In genomic region chr2:43419886-43420285, GRCh38 we compare ENCODE assay signal across 34 cellular contexts.
DNase-seq lines count a peak whose midpoint lies in the region; ATAC-seq, FAIRE-seq and TF ChIP-seq lines count a peak whose summit lies in the region.
"Had no signal": no experiment of that assay in that cellular context is flagged by ENCODE, and none has a peak within 500 bp of the region (broad histone marks: within the 10 kb centered on the region; RNA-seq: fewer than 3 reads in every experiment).

No MANE protein-coding gene starts in this region.

- H3K27ac ChIP-seq in left lung (no peak overlapping the region), thymus (ENCODE audit: low read depth) (peak overlapping the region; percentile 62), dorsolateral prefrontal cortex (no peak overlapping the region)
- H3K27ac ChIP-seq: C4-2B, PC-9, upper lobe of right lung had no signal

- H3K36me3 ChIP-seq in bronchial epithelial cell (ENCODE audit: control insufficient read depth, insufficient read depth, low read length): no peaks in the 10 kb centered on the region
- no peaks in the 10 kb centered on the region for H3K36me3 ChIP-seq in left lung
- no peaks in the 10 kb centered on the region for H3K36me3 ChIP-seq in thymus (ENCODE audit: control insufficient read depth, insufficient read depth)
- H3K36me3 ChIP-seq: heart left ventricle, upper lobe of right lung had no signal

- TF ChIP-seq CTCF in bronchial epithelial cell (IDR thresholded peaks at IDR 0.05; ENCODE audit: insufficient read depth, low read length, severe bottlenecking) (no peak), left lung (IDR thresholded peaks at IDR 0.05) (no peak), dorsolateral prefrontal cortex (IDR thresholded peaks at IDR 0.05 in 54 of 56, conservative IDR thresholded peaks at IDR 0.05 in 2 of 56; ENCODE audit: low read depth in 1 of 56, partially characterized antibody in 56 of 56) (no peak)

- H3K4me1 ChIP-seq in left lung: peaks cover 3 to 37% of the 10 kb centered on the region in 2 donors
- H3K4me1 ChIP-seq in thymus (ENCODE audit: control insufficient read depth, insufficient read depth, low read length): no peaks in the 10 kb centered on the region
- H3K4me1 ChIP-seq: upper lobe of right lung had no signal

- DNase-seq in NCI-H226 (peak; percentile 32), bronchial epithelial cell (ENCODE audit: low read depth) (peak; percentile 65), left lung (no peak), dorsolateral prefrontal cortex (no peak), RKO (ENCODE audit: low spot score) (no peak), NOMO-1 treated with dmso at 0.1 percent for 144 hours (lab: John Stamatoyannopoulos, UW; ENCODE audit: unreplicated experiment) (no peak)
- DNase-seq: activated CD4-positive, alpha-beta T cell treated with anti-CD3 and anti-CD28 coated beads for 48 hours; activated CD8-positive, alpha-beta memory T cell treated with anti-CD3 and anti-CD28 coated beads for 24 hours; activated T-cell treated with anti-CD3 and anti-CD28 coated beads for 4 hours; amniotic stem cell; effector memory CD4-positive, alpha-beta T cell; EL; foreskin fibroblast; GOT3; heart left ventricle; KG1; kidney; MG63; naive thymus-derived CD8-positive, alpha-beta T cell; NCI-H1105; NCI-H1930; NCI-H2171 treated with DMSO at 0.1 percent for 48 hours; NCI-H526 treated with DMSO at 0.1 percent for 48 hours; nucleus accumbens; SIG-M5; stimulated activated CD4-positive, alpha-beta T cell treated with anti-CD3 and anti-CD28 coated beads, Interleukin-15, amount 100 ng/mL, for 24 hours; stimulated activated CD4-positive, alpha-beta T cell treated with anti-CD3 and anti-CD28 coated beads, Interleukin-4, amount 100 ng/mL, for 4 hours; T1000; upper lobe of right lung had no signal

- intact Hi-C loops in left lung (cut with DNase I): no loop called here
- intact Hi-C loops in dorsolateral prefrontal cortex (cut with DNase I): no loop called here

- H3K9me3 ChIP-seq in left lung: no peaks in the 10 kb centered on the region
- H3K9me3 ChIP-seq in thymus (ENCODE audit: control insufficient read depth): no peaks in the 10 kb centered on the region
- H3K9me3 ChIP-seq: heart left ventricle, MG63, upper lobe of right lung had no signal

- WGBS in thymus: 93% methylated on average over 3 of the region's 3 CpGs

- ATAC-seq in left lung (peak; percentile 41), GM18868 (IDR thresholded peaks at IDR 0.05; ENCODE audit: unreplicated experiment) (no peak)
- ATAC-seq: heart left ventricle; naive thymus-derived CD8-positive, alpha-beta T cell; upper lobe of right lung had no signal

- H3K27me3 ChIP-seq in bronchial epithelial cell (ENCODE audit: control insufficient read depth, insufficient read depth, low read length) (no peaks in the 10 kb centered on the region), left lung (no peaks in the 10 kb centered on the region), thymus (ENCODE audit: control insufficient read depth, insufficient read depth) (no peaks in the 10 kb centered on the region), dorsolateral prefrontal cortex (no peaks in the 10 kb centered on the region)
- H3K27me3 ChIP-seq: heart left ventricle, MG63, upper lobe of right lung had no signal

- FAIRE-seq in bronchial epithelial cell (lab: Jason Lieb, UNC): no peak
- FAIRE-seq: colon, kidney had no signal

- no peak overlapping the region for H3K4me3 ChIP-seq in bronchial epithelial cell (ENCODE audit: low read depth, low read length)
- no peak overlapping the region for H3K4me3 ChIP-seq in left lung
- no peak overlapping the region for H3K4me3 ChIP-seq in thymus (ENCODE audit: low read length)
- no peak overlapping the region for H3K4me3 ChIP-seq in dorsolateral prefrontal cortex
- H3K4me3 ChIP-seq: heart left ventricle, MG63, PC-9, upper lobe of right lung had no signal

Comparison
In these comparisons a context has a peak if more than half of its experiments do, and no peak if none do; other contexts are left out.
1. DNase-seq: peak in NCI-H226 (single experiment) and bronchial epithelial cell (single experiment); none in left lung (0 of 2), dorsolateral prefrontal cortex (0 of 10), RKO (single experiment) and NOMO-1 treated with dmso at 0.1 percent for 144 hours (single experiment).